Comparison of ENCODE assay signal across 1 cellular context in the genomic region with DNA sequence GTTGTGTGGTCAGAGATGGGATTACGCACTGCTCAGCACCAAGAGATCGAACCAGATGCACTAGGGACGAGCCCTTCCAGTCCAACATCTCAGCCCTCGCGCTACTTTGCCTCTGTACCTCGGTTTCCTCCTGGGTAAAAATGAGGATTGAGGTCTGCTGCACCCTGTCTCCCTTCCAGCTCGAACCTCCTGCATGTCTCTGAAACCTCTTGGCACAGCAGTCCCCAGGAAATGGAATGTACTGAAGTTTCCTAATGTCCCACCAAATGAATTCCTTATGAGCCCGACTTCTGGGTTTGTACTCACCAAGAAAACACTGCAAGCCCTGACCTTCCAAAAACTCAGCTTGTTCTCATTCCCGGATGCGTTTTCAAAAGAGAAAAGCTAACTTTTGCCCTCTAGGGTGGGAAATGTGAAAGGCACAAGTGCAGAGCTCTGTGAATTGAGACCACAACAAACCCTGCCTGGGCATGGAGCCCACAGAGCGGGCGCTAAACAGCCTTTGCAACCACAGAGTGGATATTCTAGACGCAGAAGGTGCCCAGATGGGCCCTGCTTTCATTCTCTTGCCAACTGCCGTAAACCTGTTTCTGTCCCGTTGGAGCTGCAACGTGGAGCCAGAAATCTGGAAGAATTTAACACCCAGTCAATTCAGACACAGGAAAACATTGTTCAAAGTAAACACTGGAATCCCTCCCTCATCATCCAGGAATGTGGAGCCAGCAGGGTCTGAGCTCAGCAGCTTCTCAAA.
TF ChIP-seq lines count a peak whose summit lies in the region.

No MANE protein-coding gene starts in this region.

TF ChIP-seq in SK-N-SH, 30 proteins besides CTCF, POLR2A, EP300 and RAD21 (continued from another document):
- TF ChIP-seq, protein P1, sequence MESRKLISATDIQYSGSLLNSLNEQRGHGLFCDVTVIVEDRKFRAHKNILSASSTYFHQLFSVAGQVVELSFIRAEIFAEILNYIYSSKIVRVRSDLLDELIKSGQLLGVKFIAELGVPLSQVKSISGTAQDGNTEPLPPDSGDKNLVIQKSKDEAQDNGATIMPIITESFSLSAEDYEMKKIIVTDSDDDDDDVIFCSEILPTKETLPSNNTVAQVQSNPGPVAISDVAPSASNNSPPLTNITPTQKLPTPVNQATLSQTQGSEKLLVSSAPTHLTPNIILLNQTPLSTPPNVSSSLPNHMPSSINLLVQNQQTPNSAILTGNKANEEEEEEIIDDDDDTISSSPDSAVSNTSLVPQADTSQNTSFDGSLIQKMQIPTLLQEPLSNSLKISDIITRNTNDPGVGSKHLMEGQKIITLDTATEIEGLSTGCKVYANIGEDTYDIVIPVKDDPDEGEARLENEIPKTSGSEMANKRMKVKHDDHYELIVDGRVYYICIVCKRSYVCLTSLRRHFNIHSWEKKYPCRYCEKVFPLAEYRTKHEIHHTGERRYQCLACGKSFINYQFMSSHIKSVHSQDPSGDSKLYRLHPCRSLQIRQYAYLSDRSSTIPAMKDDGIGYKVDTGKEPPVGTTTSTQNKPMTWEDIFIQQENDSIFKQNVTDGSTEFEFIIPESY (IDR thresholded peaks at IDR 0.05; ENCODE audit: borderline replicate concordance, low read depth): no peak
- no peak for TF ChIP-seq YY1 (IDR thresholded peaks at IDR 0.05; ENCODE audit: low read depth)
- TF ChIP-seq, protein P2, sequence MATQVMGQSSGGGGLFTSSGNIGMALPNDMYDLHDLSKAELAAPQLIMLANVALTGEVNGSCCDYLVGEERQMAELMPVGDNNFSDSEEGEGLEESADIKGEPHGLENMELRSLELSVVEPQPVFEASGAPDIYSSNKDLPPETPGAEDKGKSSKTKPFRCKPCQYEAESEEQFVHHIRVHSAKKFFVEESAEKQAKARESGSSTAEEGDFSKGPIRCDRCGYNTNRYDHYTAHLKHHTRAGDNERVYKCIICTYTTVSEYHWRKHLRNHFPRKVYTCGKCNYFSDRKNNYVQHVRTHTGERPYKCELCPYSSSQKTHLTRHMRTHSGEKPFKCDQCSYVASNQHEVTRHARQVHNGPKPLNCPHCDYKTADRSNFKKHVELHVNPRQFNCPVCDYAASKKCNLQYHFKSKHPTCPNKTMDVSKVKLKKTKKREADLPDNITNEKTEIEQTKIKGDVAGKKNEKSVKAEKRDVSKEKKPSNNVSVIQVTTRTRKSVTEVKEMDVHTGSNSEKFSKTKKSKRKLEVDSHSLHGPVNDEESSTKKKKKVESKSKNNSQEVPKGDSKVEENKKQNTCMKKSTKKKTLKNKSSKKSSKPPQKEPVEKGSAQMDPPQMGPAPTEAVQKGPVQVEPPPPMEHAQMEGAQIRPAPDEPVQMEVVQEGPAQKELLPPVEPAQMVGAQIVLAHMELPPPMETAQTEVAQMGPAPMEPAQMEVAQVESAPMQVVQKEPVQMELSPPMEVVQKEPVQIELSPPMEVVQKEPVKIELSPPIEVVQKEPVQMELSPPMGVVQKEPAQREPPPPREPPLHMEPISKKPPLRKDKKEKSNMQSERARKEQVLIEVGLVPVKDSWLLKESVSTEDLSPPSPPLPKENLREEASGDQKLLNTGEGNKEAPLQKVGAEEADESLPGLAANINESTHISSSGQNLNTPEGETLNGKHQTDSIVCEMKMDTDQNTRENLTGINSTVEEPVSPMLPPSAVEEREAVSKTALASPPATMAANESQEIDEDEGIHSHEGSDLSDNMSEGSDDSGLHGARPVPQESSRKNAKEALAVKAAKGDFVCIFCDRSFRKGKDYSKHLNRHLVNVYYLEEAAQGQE (IDR thresholded peaks at IDR 0.05; ENCODE audit: low read depth, low read length): no peak
- TF ChIP-seq GATA2 (CRISPR knock-in tag; IDR thresholded peaks at IDR 0.05): no peak
- no peak for TF ChIP-seq FOSL2 (IDR thresholded peaks at IDR 0.05; ENCODE audit: borderline replicate concordance, low read depth)
- TF ChIP-seq RCOR1 (IDR thresholded peaks at IDR 0.05; ENCODE audit: low read length): no peak
- TF ChIP-seq, protein P3, sequence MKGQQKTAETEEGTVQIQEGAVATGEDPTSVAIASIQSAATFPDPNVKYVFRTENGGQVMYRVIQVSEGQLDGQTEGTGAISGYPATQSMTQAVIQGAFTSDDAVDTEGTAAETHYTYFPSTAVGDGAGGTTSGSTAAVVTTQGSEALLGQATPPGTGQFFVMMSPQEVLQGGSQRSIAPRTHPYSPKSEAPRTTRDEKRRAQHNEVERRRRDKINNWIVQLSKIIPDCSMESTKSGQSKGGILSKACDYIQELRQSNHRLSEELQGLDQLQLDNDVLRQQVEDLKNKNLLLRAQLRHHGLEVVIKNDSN (IDR thresholded peaks at IDR 0.05; ENCODE audit: borderline replicate concordance, low read depth): no peak
- peak; percentile 48 for TF ChIP-seq PBX3 (IDR thresholded peaks at IDR 0.05)
- TF ChIP-seq, protein P4, sequence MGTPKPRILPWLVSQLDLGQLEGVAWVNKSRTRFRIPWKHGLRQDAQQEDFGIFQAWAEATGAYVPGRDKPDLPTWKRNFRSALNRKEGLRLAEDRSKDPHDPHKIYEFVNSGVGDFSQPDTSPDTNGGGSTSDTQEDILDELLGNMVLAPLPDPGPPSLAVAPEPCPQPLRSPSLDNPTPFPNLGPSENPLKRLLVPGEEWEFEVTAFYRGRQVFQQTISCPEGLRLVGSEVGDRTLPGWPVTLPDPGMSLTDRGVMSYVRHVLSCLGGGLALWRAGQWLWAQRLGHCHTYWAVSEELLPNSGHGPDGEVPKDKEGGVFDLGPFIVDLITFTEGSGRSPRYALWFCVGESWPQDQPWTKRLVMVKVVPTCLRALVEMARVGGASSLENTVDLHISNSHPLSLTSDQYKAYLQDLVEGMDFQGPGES (IDR thresholded peaks at IDR 0.05; ENCODE audit: low read depth, low read length): no peak
- peak; percentile 68 for TF ChIP-seq MAX (IDR thresholded peaks at IDR 0.05; ENCODE audit: low read depth)
- peak; percentile 44; the same call in 1 of the 2 replicates for TF ChIP-seq SMC3 (IDR thresholded peaks at IDR 0.05; ENCODE audit: low read depth, low read length)
- no peak for TF ChIP-seq FOXJ3 (CRISPR knock-in tag; IDR thresholded peaks at IDR 0.05)
- no peak for TF ChIP-seq FOXM1 (IDR thresholded peaks at IDR 0.05; ENCODE audit: low read depth)
- peak; percentile 75 for TF ChIP-seq NFIC (IDR thresholded peaks at IDR 0.05; ENCODE audit: borderline replicate concordance)
TF ChIP-seq in SK-N-SH: peak in this region for 8.
